Comparison of ENCODE assay signal across 15 cellular contexts in genomic region chr12:55414889-55415288, GRCh38. TPM values are rescaled to one million over a fixed set of nuclear protein-coding genes. Genes with fewer than 3 reads are reported as not detected.
A peak's percentile ranks its signal among the peaks of the same experiment; 100 is the strongest.
DNase-seq lines count a peak whose midpoint lies in the region; ATAC-seq and TF ChIP-seq lines count a peak whose summit lies in the region.
"Not testable (repeated sequence)": the region's sequence is repeated elsewhere in the genome, so short reads cannot be mapped to it uniquely, and the experiment has no call there.
"Had no signal": no experiment of that assay in that cellular context is flagged by ENCODE, and none has a peak within 500 bp of the region (broad histone marks: within the 10 kb centered on the region; RNA-seq: fewer than 3 reads in every experiment).

No MANE protein-coding gene starts in this region.

- H3K4me1 ChIP-seq in CD8-positive, alpha-beta memory T cell (ENCODE audit: insufficient read depth, low read length); left lung; thoracic aorta (ENCODE audit: control insufficient read depth in 1 of 2, low read depth in 2 of 2): not testable (repeated sequence)

- not testable (repeated sequence) for H3K27me3 ChIP-seq in CD8-positive, alpha-beta memory T cell (ENCODE audit: insufficient read depth, low read length, poor library complexity, severe bottlenecking); left lung; thoracic aorta (replicated peaks; ENCODE audit: insufficient read depth)

- H3K4me1 Mint-ChIP-seq in CD8-positive, alpha-beta memory T cell; T-helper 17 cell; activated naive CD8-positive, alpha-beta T cell treated with anti-CD3 and anti-CD28 coated beads, Interleukin-2, amount 50 U/mL, for 24 hours: not testable (repeated sequence)
- H3K4me1 Mint-ChIP-seq in neural crest cell, result peaks cover 12% of the 10 kb centered on the region

- H3K4me3 Mint-ChIP-seq in CD8-positive, alpha-beta memory T cell, result peak overlapping the region in 5 of 7 donors; percentile 13 to 65 (median 52)
- H3K4me3 Mint-ChIP-seq in T-helper 17 cell; activated naive CD8-positive, alpha-beta T cell treated with anti-CD3 and anti-CD28 coated beads, Interleukin-2, amount 50 U/mL, for 24 hours: not testable (repeated sequence)
- peak overlapping the region; percentile 83 for H3K4me3 Mint-ChIP-seq in neural crest cell

- not testable (repeated sequence) for H3K4me3 ChIP-seq in CD8-positive, alpha-beta memory T cell (ENCODE audit: low read length); left lung
- H3K4me3 ChIP-seq in thoracic aorta, result peak overlapping the region; percentile 14

- DNase-seq in CD8-positive, alpha-beta memory T cell; T-helper 17 cell; activated naive CD8-positive, alpha-beta T cell treated with anti-CD3 and anti-CD28 coated beads, Interleukin-2, amount 50 U/mL, for 24 hours; Right ventricle myocardium inferior (ENCODE audit: missing footprints); left lung; neural crest cell (ENCODE audit: low read depth, low spot score); thoracic aorta (ENCODE audit: low spot score): not testable (repeated sequence)

- H3K9me3 ChIP-seq in CD8-positive, alpha-beta memory T cell (ENCODE audit: low read length); T-helper 17 cell (ENCODE audit: control insufficient read depth, low read length, poor library complexity, severe bottlenecking); left lung; thoracic aorta: not testable (repeated sequence)

- ATAC-seq in HG02885 (IDR thresholded peaks at IDR 0.05; ENCODE audit: poor library complexity, unreplicated experiment) (peak; percentile 54), T-helper 17 cell (peak; percentile 77), Right ventricle myocardium inferior (peak; percentile 34), left lung (peak; percentile 72)
- peak; percentile 40 for ATAC-seq in activated naive CD8-positive, alpha-beta T cell treated with anti-CD3 and anti-CD28 coated beads, Interleukin-2, amount 50 U/mL, for 24 hours
- ATAC-seq in thoracic aorta (ENCODE audit: insufficient number of reproducible peaks, low FRiP score, low read depth), result not testable (repeated sequence)

- intact Hi-C loops in Right ventricle myocardium inferior (cut with DNase I); left lung (cut with DNase I): not testable (repeated sequence)

- H3K36me3 ChIP-seq in CD8-positive, alpha-beta memory T cell (ENCODE audit: insufficient read depth, low read length); left lung; thoracic aorta: not testable (repeated sequence)

- not testable (repeated sequence) for H3K36me3 Mint-ChIP-seq in CD8-positive, alpha-beta memory T cell; T-helper 17 cell (ENCODE audit: low read depth); activated naive CD8-positive, alpha-beta T cell treated with anti-CD3 and anti-CD28 coated beads, Interleukin-2, amount 50 U/mL, for 24 hours (ENCODE audit: low read depth); neural crest cell (ENCODE audit: low read depth)

- peaks cover 24 to 53% of the 10 kb centered on the region in 2 donors for H3K27me3 Mint-ChIP-seq in CD8-positive, alpha-beta memory T cell
- peaks cover 64% of the 10 kb centered on the region for H3K27me3 Mint-ChIP-seq in T-helper 17 cell
- H3K27me3 Mint-ChIP-seq in activated naive CD8-positive, alpha-beta T cell treated with anti-CD3 and anti-CD28 coated beads, Interleukin-2, amount 50 U/mL, for 24 hours, result peaks cover 44% of the 10 kb centered on the region
- H3K27me3 Mint-ChIP-seq in neural crest cell (ENCODE audit: low read depth), result not testable (repeated sequence)

- peak overlapping the region in 1 of 8 donors; percentile 37 for H3K27ac Mint-ChIP-seq in CD8-positive, alpha-beta memory T cell
- H3K27ac Mint-ChIP-seq in T-helper 17 cell; activated naive CD8-positive, alpha-beta T cell treated with anti-CD3 and anti-CD28 coated beads, Interleukin-2, amount 50 U/mL, for 24 hours: not testable (repeated sequence)
- peak overlapping the region; percentile 50 for H3K27ac Mint-ChIP-seq in neural crest cell (ENCODE audit: unreplicated experiment)

- POLR2A ChIA-PET in CD8-positive, alpha-beta memory T cell (lab: Charles Lee), result not testable (repeated sequence)

- not testable (repeated sequence) for H3K27ac ChIP-seq in CD8-positive, alpha-beta memory T cell (ENCODE audit: low read depth, low read length); left lung; thoracic aorta

- CTCF ChIA-PET in CD8-positive, alpha-beta memory T cell (lab: Charles Lee), result not testable (repeated sequence)

- TF ChIP-seq CTCF in left lung (IDR thresholded peaks at IDR 0.05); neural crest cell (conservative IDR thresholded peaks at IDR 0.05); thoracic aorta (IDR thresholded peaks at IDR 0.05): not testable (repeated sequence)

- not testable (repeated sequence) for H3K9me3 Mint-ChIP-seq in CD8-positive, alpha-beta memory T cell; activated naive CD8-positive, alpha-beta T cell treated with anti-CD3 and anti-CD28 coated beads, Interleukin-2, amount 50 U/mL, for 24 hours; neural crest cell

RNA-seq across cellular contexts. Expression of gene OR6C76, which starts 11.2 kb away (rescaled TPM):
- total RNA-seq in CD8-positive, alpha-beta memory T cell, result not detected
- not detected for polyA plus RNA-seq in CD8-positive, alpha-beta memory T cell
- total RNA-seq in T-helper 17 cell (not detected), Right ventricle myocardium inferior (not detected), left lung (not detected), neural crest cell (not detected in 2 replicates), thoracic aorta (not detected)
- total RNA-seq: activated CD4-positive, alpha-beta T cell treated with anti-CD3 and anti-CD28 coated beads, Interleukin-2, amount 10 ng/mL, durations not matched to agents 24 days and 14 days; cardiac muscle cell; dermis blood vessel endothelial cell; fibroblast of villous mesenchyme; occipital lobe had no signal
- polyA plus RNA-seq: AG04450, cardiac muscle cell, thymus had no signal

RNA-seq across cellular contexts. Expression of gene OR6C65, which starts 14.6 kb away (rescaled TPM):
- not detected for total RNA-seq in CD8-positive, alpha-beta memory T cell
- polyA plus RNA-seq in CD8-positive, alpha-beta memory T cell, result not detected
- not detected for total RNA-seq in T-helper 17 cell
- not detected for total RNA-seq in Right ventricle myocardium inferior
- not detected for total RNA-seq in left lung
- total RNA-seq in neural crest cell, result not detected in 2 replicates
- total RNA-seq in thoracic aorta, result not detected
- total RNA-seq: activated CD4-positive, alpha-beta T cell treated with anti-CD3 and anti-CD28 coated beads, Interleukin-2, amount 10 ng/mL, durations not matched to agents 24 days and 14 days; cardiac muscle cell; dermis blood vessel endothelial cell; fibroblast of villous mesenchyme; occipital lobe had no signal
- polyA plus RNA-seq: AG04450, cardiac muscle cell had no signal

RNA-seq across cellular contexts. Expression of gene OR6C2, which starts 29.0 kb away (rescaled TPM):
- not detected for total RNA-seq in CD8-positive, alpha-beta memory T cell
- not detected for polyA plus RNA-seq in CD8-positive, alpha-beta memory T cell
- total RNA-seq in T-helper 17 cell (not detected), Right ventricle myocardium inferior (not detected), left lung (not detected), neural crest cell (not detected in 2 replicates), thoracic aorta (not detected)
- total RNA-seq: activated CD4-positive, alpha-beta T cell treated with anti-CD3 and anti-CD28 coated beads, Interleukin-2, amount 10 ng/mL, durations not matched to agents 24 days and 14 days; cardiac muscle cell; dermis blood vessel endothelial cell; fibroblast of villous mesenchyme; occipital lobe had no signal
- polyA plus RNA-seq: AG04450, cardiac muscle cell, thymus had no signal

RNA-seq across cellular contexts. Expression of gene OR6C75, which starts 52.1 kb away (rescaled TPM):
- total RNA-seq in CD8-positive, alpha-beta memory T cell, result not detected
- polyA plus RNA-seq in CD8-positive, alpha-beta memory T cell, result not detected
- total RNA-seq in T-helper 17 cell (not detected), Right ventricle myocardium inferior (not detected), left lung (not detected), neural crest cell (not detected in 2 replicates), thoracic aorta (not detected)
- total RNA-seq: activated CD4-positive, alpha-beta T cell treated with anti-CD3 and anti-CD28 coated beads, Interleukin-2, amount 10 ng/mL, durations not matched to agents 24 days and 14 days; cardiac muscle cell; dermis blood vessel endothelial cell; fibroblast of villous mesenchyme; occipital lobe had no signal
- polyA plus RNA-seq: AG04450, cardiac muscle cell, thymus had no signal

RNA-seq across cellular contexts. Expression of gene OR6C70, which starts 55.0 kb away (rescaled TPM):
- not detected for total RNA-seq in CD8-positive, alpha-beta memory T cell
- not detected for polyA plus RNA-seq in CD8-positive, alpha-beta memory T cell
- total RNA-seq in T-helper 17 cell (under 1 TPM in 1 of 2 donors, not detected in 1; 0.52 TPM), Right ventricle myocardium inferior (not detected), left lung (not detected), neural crest cell (not detected in 2 replicates), thoracic aorta (not detected)
- total RNA-seq: activated CD4-positive, alpha-beta T cell treated with anti-CD3 and anti-CD28 coated beads, Interleukin-2, amount 10 ng/mL, durations not matched to agents 24 days and 14 days; cardiac muscle cell; dermis blood vessel endothelial cell; fibroblast of villous mesenchyme; occipital lobe had no signal
- polyA plus RNA-seq: AG04450, cardiac muscle cell, thymus had no signal
